8 cellular contexts compared by ENCODE assay signal in the genomic region with DNA sequence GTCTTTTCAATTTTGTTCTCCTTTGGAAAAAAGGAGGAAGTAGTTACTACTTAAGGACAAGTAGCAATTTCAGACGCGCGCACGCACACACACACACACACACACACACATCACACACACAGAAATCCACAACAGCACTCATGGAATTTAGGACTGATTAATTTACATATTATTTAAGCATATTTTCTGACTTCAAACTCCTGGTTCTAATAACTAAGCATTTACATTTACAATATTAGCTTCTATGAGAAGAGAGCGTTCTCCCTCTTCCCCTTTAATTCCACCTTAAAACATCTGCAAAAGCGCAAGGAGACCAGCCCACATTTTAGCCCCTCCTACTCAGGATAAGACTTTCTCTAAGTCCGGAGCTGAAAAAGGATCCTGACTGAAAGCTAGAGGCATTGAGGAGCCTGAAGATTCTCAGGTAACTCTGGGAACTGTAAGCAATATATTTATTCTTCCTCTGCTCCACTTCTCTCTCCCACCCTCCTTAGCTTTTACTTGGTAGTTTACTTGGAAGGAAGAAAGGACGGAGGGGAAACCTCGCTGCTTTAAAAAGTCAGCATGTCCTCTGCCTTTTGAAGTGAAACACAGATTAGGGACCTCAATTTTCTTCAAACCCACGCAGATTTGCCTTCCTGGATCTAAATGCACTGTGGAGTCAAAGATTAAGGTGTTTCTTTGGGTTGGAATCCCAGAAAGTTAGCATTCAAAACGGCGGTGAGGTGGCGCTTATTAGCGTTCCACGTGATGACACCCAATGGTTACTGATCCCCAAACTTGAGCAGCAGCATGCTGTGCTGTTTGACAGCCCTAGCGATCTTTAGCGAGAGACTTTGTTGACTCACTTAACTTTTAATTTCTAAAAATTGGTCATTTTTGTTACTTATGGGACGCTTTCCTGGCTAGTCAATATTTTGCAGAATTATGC. TPM values are rescaled to one million over a fixed set of nuclear protein-coding genes. Genes with fewer than 3 reads are reported as not detected.
DNase-seq lines count a peak whose midpoint lies in the region; ATAC-seq and TF ChIP-seq lines count a peak whose summit lies in the region.

Gene PLA2G4A (plus strand): TSS at position 338 of the 931 bp plus-strand sequence. CDS start 25,406 bp downstream, outside the sequence.

- H3K4me3 ChIP-seq in effector memory CD4-positive, alpha-beta T cell (ENCODE audit: insufficient read depth, low read depth, low read length, poor library complexity, severe bottlenecking), result peak within 1 kb of the TSS; percentile 24
- H3K4me3 ChIP-seq in thyroid gland (replicated peaks in 1 of 3), result peak within 1 kb of the TSS in 2 of 3 donors; percentile 30 to 41

- ATAC-seq in GM19455 (IDR thresholded peaks at IDR 0.05; ENCODE audit: unreplicated experiment) (peak; percentile 81), HG03442 (IDR thresholded peaks at IDR 0.05; ENCODE audit: unreplicated experiment) (peak; percentile 83)

- in situ Hi-C loops in Caki2 (cut with HindIII; ENCODE audit: low pct_unique_long_range_greater_than_20kb, low sequenced_read_pairs), result no loop called here

- H3K36me3 ChIP-seq in effector memory CD4-positive, alpha-beta T cell (ENCODE audit: control insufficient read depth, insufficient read depth, low read length), result no peaks in the 10 kb centered on the region
- no peaks in the 10 kb centered on the region for H3K36me3 ChIP-seq in thyroid gland

- 10 to 11% methylated on average over 18 of the region's 18 CpGs for WGBS in thyroid gland, 2 donors

- no peaks in the 10 kb centered on the region for H3K9me3 ChIP-seq in effector memory CD4-positive, alpha-beta T cell (ENCODE audit: control insufficient read depth, low read length)
- no peaks in the 10 kb centered on the region for H3K9me3 ChIP-seq in thyroid gland

- intact Hi-C loops in thyroid gland (cut with DNase I), result no loop called here

- peak; percentile 82 for DNase-seq in Caki2 (ENCODE audit: low read depth)
- peak; percentile 8 for DNase-seq in SK-N-DZ (ENCODE audit: low spot score)
- no peak for DNase-seq in effector memory CD4-positive, alpha-beta T cell
- DNase-seq in lung microvascular endothelial cell (ENCODE audit: low read depth in 2 of 2), result peak; percentile 47 to 62
- DNase-seq in thyroid gland, result peak; percentile 38 to 43
- no peak for DNase-seq in NK-92 (lab: John Stamatoyannopoulos, UW; ENCODE audit: unreplicated experiment)

- H3K4me1 ChIP-seq in effector memory CD4-positive, alpha-beta T cell (ENCODE audit: control insufficient read depth, insufficient read depth, low read length, poor library complexity, severe bottlenecking), result no peaks in the 10 kb centered on the region
- no peaks in the 10 kb centered on the region for H3K4me1 ChIP-seq in thyroid gland

- TF ChIP-seq CTCF in thyroid gland (IDR thresholded peaks at IDR 0.05), result no peak

- no peaks in the 10 kb centered on the region for H3K27me3 ChIP-seq in effector memory CD4-positive, alpha-beta T cell (replicated peaks; ENCODE audit: control insufficient read depth, insufficient read depth, low read length, poor library complexity, severe bottlenecking)
- no peaks in the 10 kb centered on the region for H3K27me3 ChIP-seq in thyroid gland

- H3K27ac ChIP-seq in effector memory CD4-positive, alpha-beta T cell (ENCODE audit: insufficient read depth, low read length, poor library complexity, severe bottlenecking), result no peak within 1 kb of the TSS
- H3K27ac ChIP-seq in thyroid gland, result peak within 1 kb of the TSS; percentile 39 to 44 (median 41)

- TF ChIP-seq POLR2A in thyroid gland (IDR thresholded peaks at IDR 0.05), result peak in 1 of 2 donors; percentile 52

RNA-seq across cellular contexts. Expression of gene PLA2G4A, which starts in this region (rescaled TPM):
- 13.0 and 17.4 TPM in 2 replicates for total RNA-seq in Caki2 (2014; rRNA removed; shearing (Covaris generic); ENCODE audit: low replicate concordance)
- polyA plus RNA-seq in SK-N-DZ (2014; cell fraction: cytosol; rRNA removed), result 0.27 TPM in 1 of 2 replicates, not detected in the other
- polyA plus RNA-seq in SK-N-DZ (2014; cell fraction: nucleus; rRNA removed), result 0.09 TPM in 1 of 2 replicates, not detected in the other
- 15.1 and 16.8 TPM in 2 replicates for total RNA-seq in lung microvascular endothelial cell
- total RNA-seq in thyroid gland, result 1 to 10 TPM; 3.4 to 6.4 (median 5.2) TPM

Comparison
In these comparisons a context has a peak if more than half of its experiments do, and no peak if none do; other contexts are left out.
1. DNase-seq: peak in Caki2 (single experiment), SK-N-DZ (single experiment), lung microvascular endothelial cell (2 of 2) and thyroid gland (2 of 2); none in effector memory CD4-positive, alpha-beta T cell (0 of 3) and NK-92 (single experiment).